ENCODE assay signal across 22 cellular contexts in the genomic region with DNA sequence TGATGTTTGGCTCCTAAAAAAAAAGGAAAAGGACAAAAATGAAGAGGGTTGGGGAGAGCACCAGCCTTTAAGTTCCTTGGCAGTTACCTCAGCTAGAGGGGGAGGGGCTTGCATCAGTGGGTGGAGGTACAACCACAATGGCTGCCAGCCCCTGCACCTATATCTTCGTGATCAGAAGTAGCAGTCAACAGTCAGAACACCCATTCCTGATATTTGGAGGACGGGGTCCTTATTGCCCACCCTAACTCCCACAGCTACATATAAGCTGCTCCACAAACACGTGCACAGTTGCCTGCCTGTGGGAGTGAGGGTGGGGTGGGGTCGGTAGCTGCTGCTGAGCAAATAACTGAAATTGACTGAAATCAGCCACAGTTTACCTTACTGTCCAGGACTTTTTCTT.
"Had no signal": no experiment of that assay in that cellular context is flagged by ENCODE, and none has a peak within 500 bp of the region (broad histone marks: within the 10 kb centered on the region; RNA-seq: fewer than 3 reads in every experiment).

No MANE protein-coding gene starts in this region.

- ATAC-seq: activated CD4-positive, alpha-beta T cell treated with anti-CD3 and anti-CD28 coated beads for 36 hours; activated CD8-positive, alpha-beta memory T cell treated with anti-CD3 and anti-CD28 coated beads, Interleukin-2, amount 10 ng/mL, durations not matched to agents 7 days and 5 days; effector memory CD8-positive, alpha-beta T cell; natural killer cell had no signal

- H3K27me3 Mint-ChIP-seq: activated CD4-positive, alpha-beta memory T cell treated with anti-CD3 and anti-CD28 coated beads, Interleukin-2, amount 10 ng/mL, durations not matched to agents 7 days and 5 days; activated CD4-positive, alpha-beta T cell treated with anti-CD3 and anti-CD28 coated beads for 36 hours; activated CD8-positive, alpha-beta memory T cell treated with anti-CD3 and anti-CD28 coated beads, Interleukin-2, amount 10 ng/mL, durations not matched to agents 7 days and 5 days; activated naive CD8-positive, alpha-beta T cell treated with anti-CD3 and anti-CD28 coated beads, Interleukin-2, amount 10 ng/mL, durations not matched to agents 7 days and 5 days; effector memory CD8-positive, alpha-beta T cell had no signal

- H3K4me3 Mint-ChIP-seq: activated CD4-positive, alpha-beta memory T cell treated with anti-CD3 and anti-CD28 coated beads, Interleukin-2, amount 10 ng/mL, durations not matched to agents 7 days and 5 days; activated CD4-positive, alpha-beta T cell treated with anti-CD3 and anti-CD28 coated beads for 36 hours; activated CD8-positive, alpha-beta memory T cell treated with anti-CD3 and anti-CD28 coated beads, Interleukin-2, amount 10 ng/mL, durations not matched to agents 7 days and 5 days; activated naive CD8-positive, alpha-beta T cell treated with anti-CD3 and anti-CD28 coated beads, Interleukin-2, amount 10 ng/mL, durations not matched to agents 7 days and 5 days; effector memory CD8-positive, alpha-beta T cell; immature natural killer cell; natural killer cell had no signal

- H3K9me3 Mint-ChIP-seq: effector memory CD8-positive, alpha-beta T cell; natural killer cell had no signal

- H3K27ac Mint-ChIP-seq: activated CD4-positive, alpha-beta memory T cell treated with anti-CD3 and anti-CD28 coated beads, Interleukin-2, amount 10 ng/mL, durations not matched to agents 7 days and 5 days; activated CD4-positive, alpha-beta T cell treated with anti-CD3 and anti-CD28 coated beads for 36 hours; activated CD8-positive, alpha-beta memory T cell treated with anti-CD3 and anti-CD28 coated beads, Interleukin-2, amount 10 ng/mL, durations not matched to agents 7 days and 5 days; activated naive CD8-positive, alpha-beta T cell treated with anti-CD3 and anti-CD28 coated beads, Interleukin-2, amount 10 ng/mL, durations not matched to agents 7 days and 5 days; effector memory CD8-positive, alpha-beta T cell; natural killer cell had no signal

- H3K4me3 ChIP-seq: tibial nerve, vagina had no signal

- H3K27ac ChIP-seq: tibial nerve, vagina, WERI-Rb-1 had no signal

- H3K36me3 ChIP-seq: vagina had no signal

- H3K27me3 ChIP-seq: tibial nerve, vagina had no signal

- H3K9me3 ChIP-seq: vagina had no signal

- DNase-seq: activated CD4-positive, alpha-beta memory T cell treated with anti-CD3 and anti-CD28 coated beads, Interleukin-2, amount 10 ng/mL, durations not matched to agents 7 days and 5 days; activated CD4-positive, alpha-beta T cell treated with anti-CD3 and anti-CD28 coated beads for 36 hours; activated CD8-positive, alpha-beta memory T cell treated with anti-CD3 and anti-CD28 coated beads, Interleukin-2, amount 10 ng/mL, durations not matched to agents 7 days and 5 days; activated naive CD4-positive, alpha-beta T cell treated with Interleukin-2 at 50 U/mL for 16 hours; activated naive CD8-positive, alpha-beta T cell treated with anti-CD3 and anti-CD28 coated beads, Interleukin-2, amount 10 ng/mL, durations not matched to agents 7 days and 5 days; amygdala; dermis blood vessel endothelial cell; effector memory CD8-positive, alpha-beta T cell; foreskin melanocyte; glutamatergic neuron; hippocampal formation; immature natural killer cell; natural killer cell; nucleus accumbens; retina; stimulated activated CD4-positive, alpha-beta T cell treated with anti-CD3 and anti-CD28 coated beads, Interleukin-2, amount 100 ng/mL, for 24 hours; stimulated activated naive CD4-positive, alpha-beta T cell treated with Interleukin-2 at 50 U/mL for 16 hours; substantia nigra; T-helper 2 cell; WERI-Rb-1 had no signal

- H3K4me1 ChIP-seq: tibial nerve, vagina had no signal
